ENCODE assay signal across 9 cellular contexts in genomic region chr22:17767236-17768065, GRCh38. TPM values are rescaled to one million over a fixed set of nuclear protein-coding genes. Genes with fewer than 3 reads are reported as not detected.
DNase-seq lines count a peak whose midpoint lies in the region; ATAC-seq and TF ChIP-seq lines count a peak whose summit lies in the region.
"Had no signal": no experiment of that assay in that cellular context is flagged by ENCODE, and none has a peak within 500 bp of the region (broad histone marks: within the 10 kb centered on the region; RNA-seq: fewer than 3 reads in every experiment).

No MANE protein-coding gene starts in this region.

- peaks cover 4% of the 10 kb centered on the region; the same call in 1 of the 2 replicates for H3K36me3 ChIP-seq in BE2C

- H3K4me1 ChIP-seq in BE2C, result peaks cover 4% of the 10 kb centered on the region

- DNase-seq in activated CD4-positive, alpha-beta T cell treated with anti-CD3 and anti-CD28 coated beads, Interleukin-2, amount 50 U/mL, for 24 hours (ENCODE audit: low read depth in 1 of 2, low spot score in 1 of 2), result peak; percentile 32 to 61
- DNase-seq in nephron progenitor cell (no peak), NCI-H2196 (lab: John Stamatoyannopoulos, UW; ENCODE audit: unreplicated experiment) (no peak), BE2C (no peak), DMS153 treated with DMSO at 0.1 percent for 48 hours (lab: John Stamatoyannopoulos, UW; ENCODE audit: unreplicated experiment) (no peak)

- H3K4me1 Mint-ChIP-seq in nephron progenitor cell, result peaks cover 41% of the 10 kb centered on the region

- H3K27ac Mint-ChIP-seq in nephron progenitor cell, result peak overlapping the region; percentile 5

- H3K9me3 ChIP-seq in BE2C, result no peaks in the 10 kb centered on the region

- no peak overlapping the region for H3K4me3 ChIP-seq in BE2C (ENCODE audit: low read depth, low read length)

- H3K27me3 ChIP-seq in BE2C, result no peaks in the 10 kb centered on the region

- H3K4me3 Mint-ChIP-seq in nephron progenitor cell, result no peak overlapping the region

- no peak for TF ChIP-seq CTCF in nephron progenitor cell (IDR thresholded peaks at IDR 0.05)
- no peak for TF ChIP-seq CTCF in BE2C (IDR thresholded peaks at IDR 0.05; ENCODE audit: low read depth, low read length)

- ATAC-seq in GM18909 (IDR thresholded peaks at IDR 0.05; ENCODE audit: poor library complexity, unreplicated experiment), result peak; percentile 85
- peak; percentile 71 for ATAC-seq in HG02981 (IDR thresholded peaks at IDR 0.05; ENCODE audit: unreplicated experiment)
- ATAC-seq in HG03135 (IDR thresholded peaks at IDR 0.05; ENCODE audit: unreplicated experiment), result no peak
- ATAC-seq: Panc1 had no signal

- H3K36me3 Mint-ChIP-seq in nephron progenitor cell (ENCODE audit: low read depth), result no peaks in the 10 kb centered on the region

- H3K27me3 Mint-ChIP-seq in nephron progenitor cell (ENCODE audit: low read depth, poor library complexity), result peaks cover 5% of the 10 kb centered on the region

- H3K9me3 Mint-ChIP-seq in nephron progenitor cell, result no peaks in the 10 kb centered on the region

RNA-seq across cellular contexts. Expression of gene BID, which starts 6.8 kb away (rescaled TPM):
- 55.8 TPM for polyA plus RNA-seq in BE2C (2012; ENCODE audit: insufficient read depth, insufficient read length, low read depth)

Comparison
In these comparisons a context has a peak if more than half of its experiments do, and no peak if none do; other contexts are left out.
1. DNase-seq: peak in activated CD4-positive, alpha-beta T cell treated with anti-CD3 and anti-CD28 coated beads, Interleukin-2, amount 50 U/mL, for 24 hours (2 of 2); none in nephron progenitor cell (single experiment), NCI-H2196 (single experiment), BE2C (single experiment) and DMS153 treated with DMSO at 0.1 percent for 48 hours (single experiment).